ENCODE assay signal across 1 cellular context in genomic region chr16:27515874-27516353, GRCh38.
TF ChIP-seq lines count a peak whose summit lies in the region.

No MANE protein-coding gene starts in this region.

TF ChIP-seq in GM12878, 131 proteins besides CTCF, POLR2A, EP300 and RAD21 (continued from another document):
- TF ChIP-seq ZBTB11 (CRISPR knock-in tag; IDR thresholded peaks at IDR 0.05) = no peak
- no peak for TF ChIP-seq CHD2 (IDR thresholded peaks at IDR 0.05; ENCODE audit: borderline replicate concordance, low read depth, low read length)
- TF ChIP-seq IKZF1 (conservative IDR thresholded peaks at IDR 0.05) = no peak
- TF ChIP-seq FOXM1 (IDR thresholded peaks at IDR 0.05; ENCODE audit: low read depth, low read length) = no peak
- no peak for TF ChIP-seq PML (IDR thresholded peaks at IDR 0.05; ENCODE audit: low read length)
- no peak for TF ChIP-seq LARP7 (IDR thresholded peaks at IDR 0.05)
- no peak for TF ChIP-seq DPF2 (IDR thresholded peaks at IDR 0.05)
- no peak for TF ChIP-seq RELA (IDR thresholded peaks at IDR 0.05; ENCODE audit: borderline replicate concordance, partially characterized antibody)
- no peak for TF ChIP-seq CEBPZ (IDR thresholded peaks at IDR 0.05; ENCODE audit: low read depth, low read length)
- TF ChIP-seq NR2C2 (IDR thresholded peaks at IDR 0.05; ENCODE audit: borderline replicate concordance, control insufficient read depth, insufficient read length, low read depth) = no peak
- no peak for TF ChIP-seq BHLHE40 (IDR thresholded peaks at IDR 0.05; ENCODE audit: borderline replicate concordance in 1 of 2, low read depth in 2 of 2, low read length in 1 of 2)
- no peak for TF ChIP-seq NR2C1 (IDR thresholded peaks at IDR 0.05)
- no peak for TF ChIP-seq TCF3 (IDR thresholded peaks at IDR 0.05; ENCODE audit: borderline replicate concordance, insufficient read depth, low read depth, low read length)
- TF ChIP-seq, protein P1, sequence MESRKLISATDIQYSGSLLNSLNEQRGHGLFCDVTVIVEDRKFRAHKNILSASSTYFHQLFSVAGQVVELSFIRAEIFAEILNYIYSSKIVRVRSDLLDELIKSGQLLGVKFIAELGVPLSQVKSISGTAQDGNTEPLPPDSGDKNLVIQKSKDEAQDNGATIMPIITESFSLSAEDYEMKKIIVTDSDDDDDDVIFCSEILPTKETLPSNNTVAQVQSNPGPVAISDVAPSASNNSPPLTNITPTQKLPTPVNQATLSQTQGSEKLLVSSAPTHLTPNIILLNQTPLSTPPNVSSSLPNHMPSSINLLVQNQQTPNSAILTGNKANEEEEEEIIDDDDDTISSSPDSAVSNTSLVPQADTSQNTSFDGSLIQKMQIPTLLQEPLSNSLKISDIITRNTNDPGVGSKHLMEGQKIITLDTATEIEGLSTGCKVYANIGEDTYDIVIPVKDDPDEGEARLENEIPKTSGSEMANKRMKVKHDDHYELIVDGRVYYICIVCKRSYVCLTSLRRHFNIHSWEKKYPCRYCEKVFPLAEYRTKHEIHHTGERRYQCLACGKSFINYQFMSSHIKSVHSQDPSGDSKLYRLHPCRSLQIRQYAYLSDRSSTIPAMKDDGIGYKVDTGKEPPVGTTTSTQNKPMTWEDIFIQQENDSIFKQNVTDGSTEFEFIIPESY (IDR thresholded peaks at IDR 0.05) = no peak
- no peak for TF ChIP-seq NFIC (IDR thresholded peaks at IDR 0.05; ENCODE audit: low read depth, low read length)
- no peak for TF ChIP-seq SIN3A (IDR thresholded peaks at IDR 0.05; ENCODE audit: low read depth, low read length)
